In the genomic region with DNA sequence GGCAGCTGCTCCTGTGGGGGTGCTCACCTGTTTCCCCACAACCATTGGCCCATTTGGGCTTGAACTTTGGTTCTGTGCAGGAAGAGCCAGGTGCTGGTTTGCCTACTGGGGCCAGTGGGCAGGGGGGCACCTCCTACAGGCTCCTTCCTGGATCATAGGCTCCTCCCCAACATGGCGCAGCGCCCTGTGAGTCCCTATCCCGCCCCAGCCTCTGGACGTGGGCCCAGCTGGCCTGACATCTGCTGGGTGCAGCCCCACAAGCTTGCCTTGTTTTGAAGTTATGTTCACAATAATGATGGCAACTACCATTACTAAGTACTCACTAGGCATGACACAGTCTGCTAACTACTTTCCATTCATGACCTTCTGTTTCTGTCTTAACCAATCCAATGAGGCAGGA, we compare ENCODE assay signal across 17 cellular contexts.
DNase-seq lines count a peak whose midpoint lies in the region; ATAC-seq, FAIRE-seq and TF ChIP-seq lines count a peak whose summit lies in the region.
"Had no signal": no experiment of that assay in that cellular context is flagged by ENCODE, and none has a peak within 500 bp of the region (broad histone marks: within the 10 kb centered on the region; RNA-seq: fewer than 3 reads in every experiment).

No MANE protein-coding gene starts in this region.

- FAIRE-seq in kidney (lab: Jason Lieb, UNC): no peak
- FAIRE-seq: RCC 7860 had no signal

- H3K36me3 ChIP-seq in kidney (ENCODE audit: control insufficient read depth in 1 of 2, insufficient read depth in 2 of 2, low read length in 2 of 2): peaks cover 0 to 3% of the 10 kb centered on the region in 2 donors
- H3K36me3 ChIP-seq: HAP-1 had no signal

- no peak for ATAC-seq in GM21717 (IDR thresholded peaks at IDR 0.05; ENCODE audit: unreplicated experiment)

- H3K27ac ChIP-seq in temporal lobe (ENCODE audit: low read depth, low read length) (peak overlapping the region; percentile 9), kidney (ENCODE audit: low read depth in 2 of 2, low read length in 2 of 2) (no peak overlapping the region)

- no peak for TF ChIP-seq CTCF in kidney (IDR thresholded peaks at IDR 0.05; ENCODE audit: borderline replicate concordance, extremely low read depth, insufficient read depth)

- DNase-seq in NCI-H2196 (lab: John Stamatoyannopoulos, UW; ENCODE audit: unreplicated experiment) (peak; percentile 53), NCI-H2196 treated with DMSO at 0.1 percent for 48 hours (lab: John Stamatoyannopoulos, UW; ENCODE audit: unreplicated experiment) (no peak), NCI-H524 treated with DMSO at 0.1 percent for 48 hours (lab: John Stamatoyannopoulos, UW) (peak; percentile 15), inferior parietal cortex (ENCODE audit: extremely low spot score) (peak; percentile 8), islet precursor cell (no peak), kidney (no peak)
- DNase-seq: CD4-positive, alpha-beta memory T cell; DMS79 treated with DMSO at 0.1 percent for 48 hours; NCI-H1105 treated with DMSO at 0.1 percent for 48 hours; NCI-H2081; NCI-H345; NCI-H774; SK-N-SH had no signal

- H3K4me3 ChIP-seq in kidney (ENCODE audit: low read length in 2 of 2): no peak overlapping the region
- H3K4me3 ChIP-seq: HAP-1 had no signal

- intact Hi-C loops in kidney (cut with DNase I): no loop called here

- no peak overlapping the region for H3K9ac ChIP-seq in kidney (ENCODE audit: low read length in 2 of 2)
- H3K9ac ChIP-seq: SK-N-SH had no signal

- H3K9me3 ChIP-seq in kidney (ENCODE audit: control insufficient read depth in 1 of 2, low read length in 2 of 2): no peaks in the 10 kb centered on the region
- H3K9me3 ChIP-seq: HAP-1, SK-N-SH had no signal

- H3K4me1 ChIP-seq in kidney (ENCODE audit: control insufficient read depth in 1 of 2, insufficient read depth in 1 of 2, low read depth in 1 of 2, low read length in 2 of 2): no peaks in the 10 kb centered on the region
- H3K4me1 ChIP-seq: HAP-1 had no signal

Comparison
In these comparisons a context has a peak if more than half of its experiments do, and no peak if none do; other contexts are left out.
1. DNase-seq: peak in NCI-H2196 (single experiment), NCI-H524 treated with DMSO at 0.1 percent for 48 hours (single experiment) and inferior parietal cortex (single experiment); none in NCI-H2196 treated with DMSO at 0.1 percent for 48 hours (single experiment), islet precursor cell (single experiment) and kidney (single experiment).